In the genomic region with DNA sequence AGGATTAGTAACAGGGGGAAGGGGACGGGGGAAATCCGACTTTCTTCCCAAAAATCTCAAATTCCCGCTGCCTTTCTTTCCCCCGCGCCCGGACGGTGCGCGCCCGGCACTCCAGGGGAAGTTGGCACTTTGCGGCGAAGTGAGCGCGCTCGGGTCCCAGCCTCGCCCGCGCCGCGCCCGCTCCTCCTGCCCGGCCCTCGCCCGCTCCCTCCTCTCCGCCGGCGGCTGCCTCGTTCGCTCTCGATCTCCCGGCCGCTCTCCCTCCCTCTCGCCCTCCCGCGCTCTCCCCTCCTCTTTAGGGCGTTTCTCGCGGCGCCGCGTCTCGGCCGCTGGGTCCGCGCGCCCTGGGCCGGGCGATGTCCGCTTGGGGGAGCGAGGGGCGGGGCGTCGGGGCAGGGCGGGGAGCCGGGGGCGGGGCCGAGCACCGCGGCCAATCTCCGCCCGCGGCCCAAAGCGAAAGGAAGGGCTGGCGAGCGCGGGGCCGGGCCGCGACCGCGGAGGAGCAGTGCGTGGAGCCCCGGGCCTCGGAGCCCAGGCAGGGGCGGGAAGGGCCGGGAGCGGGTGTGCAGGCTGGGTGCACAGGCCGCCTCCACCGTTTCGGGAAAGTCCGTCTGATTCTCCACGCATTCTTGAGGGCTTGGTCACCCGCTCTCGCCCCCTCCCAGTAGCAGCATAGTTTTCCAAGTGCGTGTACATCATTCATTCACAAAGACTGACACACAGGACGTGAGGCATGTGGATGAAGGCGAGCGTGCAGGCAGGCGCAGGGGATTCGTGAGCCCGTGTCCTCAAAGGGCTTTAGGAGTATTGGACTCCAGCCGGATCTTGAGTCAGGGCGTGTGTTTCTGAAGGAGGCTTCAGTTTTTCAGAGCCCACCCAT, we compare ENCODE assay signal across 8 cellular contexts.
DNase-seq lines count a peak whose midpoint lies in the region; ATAC-seq, FAIRE-seq and TF ChIP-seq lines count a peak whose summit lies in the region.

No MANE protein-coding gene starts in this region.

- peak overlapping the region; percentile 99 for H3K4me3 ChIP-seq in WI38 (ENCODE audit: low read depth, low read length)
- H3K4me3 ChIP-seq in bronchial epithelial cell (ENCODE audit: low read depth, low read length) = peak overlapping the region; percentile 79
- peak overlapping the region; percentile 68 to 88 for H3K4me3 ChIP-seq in small intestine (ENCODE audit: low read depth in 1 of 2, low read length in 2 of 2)

- WGBS in small intestine, 3 donors = 1% methylated on average over 58 to 93 of the region's 93 CpGs

- H3K9me3 ChIP-seq in small intestine (ENCODE audit: control insufficient read depth, low read depth) = no peaks in the 10 kb centered on the region

- peak; percentile 82 for DNase-seq in 8988T
- peak; percentile 47 for DNase-seq in NCI-H2107 treated with DMSO at 0.1 percent for 48 hours (lab: John Stamatoyannopoulos, UW; ENCODE audit: unreplicated experiment)
- peak; percentile 97 for DNase-seq in bronchial epithelial cell (ENCODE audit: low read depth)
- peak; percentile 94 for DNase-seq in iPS-NIHi7 (ENCODE audit: extremely low spot score)
- DNase-seq in small intestine = peak; percentile 94

- FAIRE-seq in bronchial epithelial cell (lab: Jason Lieb, UNC) = peak; percentile 75
- no peak for FAIRE-seq in small intestine (lab: Jason Lieb, UNC)

- peaks cover 0 to 8% of the 10 kb centered on the region in 2 donors for H3K4me1 ChIP-seq in small intestine (ENCODE audit: control insufficient read depth in 2 of 2, insufficient read depth in 1 of 2, low read depth in 1 of 2, low read length in 1 of 2)

- peak; percentile 66 for ATAC-seq in GM18519 (IDR thresholded peaks at IDR 0.05; ENCODE audit: low FRiP score, unreplicated experiment)
- peak; percentile 82 for ATAC-seq in HG03039 (IDR thresholded peaks at IDR 0.05; ENCODE audit: unreplicated experiment)

- no peaks in the 10 kb centered on the region for H3K27me3 ChIP-seq in bronchial epithelial cell (ENCODE audit: control insufficient read depth, insufficient read depth, low read length)
- no peaks in the 10 kb centered on the region for H3K27me3 ChIP-seq in small intestine (ENCODE audit: control insufficient read depth in 2 of 2, insufficient read depth in 2 of 2, low read length in 2 of 2)

- H3K27ac ChIP-seq in small intestine (ENCODE audit: low read depth in 1 of 2, low read length in 1 of 2) = peak overlapping the region; percentile 86 to 97

- TF ChIP-seq CTCF in WI38 (IDR thresholded peaks at IDR 0.05; ENCODE audit: low read depth, low read length) (no peak), bronchial epithelial cell (IDR thresholded peaks at IDR 0.05; ENCODE audit: insufficient read depth, low read length, severe bottlenecking) (no peak)

- H3K36me3 ChIP-seq in bronchial epithelial cell (ENCODE audit: control insufficient read depth, insufficient read depth, low read length) (no peaks in the 10 kb centered on the region), small intestine (ENCODE audit: control insufficient read depth in 2 of 2, insufficient read depth in 2 of 2, low read length in 2 of 2) (no peaks in the 10 kb centered on the region)

Comparison
In these comparisons a context has a peak if more than half of its experiments do, and no peak if none do; other contexts are left out.
1. Peak in every context shown above with its lines: DNase-seq, ATAC-seq, H3K4me3 ChIP-seq and H3K27ac ChIP-seq.
2. DNase-seq: peak in every context shown above with its lines; median percentile 97 in bronchial epithelial cell; 94 in iPS-NIHi7; 94 in small intestine; 82 in 8988T; 47 in NCI-H2107 treated with DMSO at 0.1 percent for 48 hours.